Comparison of ENCODE assay signal across 10 cellular contexts in the genomic region with DNA sequence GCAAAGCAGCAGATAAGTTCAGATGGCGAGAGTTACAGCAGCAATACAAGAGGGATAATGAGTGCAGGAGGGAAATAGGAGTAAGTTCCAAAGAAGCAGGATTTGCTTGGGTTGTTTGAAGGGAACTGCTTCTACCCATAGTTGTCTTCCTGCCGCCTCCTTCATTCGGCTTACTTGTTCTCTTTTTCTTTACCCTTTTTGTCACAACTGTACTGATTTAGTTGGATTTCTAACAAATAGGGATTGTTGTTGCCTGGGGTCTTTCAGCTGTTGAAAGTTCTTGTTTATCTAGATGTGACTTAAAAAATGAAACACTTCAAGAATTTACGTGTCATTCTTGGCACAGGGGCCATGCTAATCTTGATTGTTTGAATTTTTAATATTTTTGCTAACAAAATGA.
"Had no signal": no experiment of that assay in that cellular context is flagged by ENCODE, and none has a peak within 500 bp of the region (broad histone marks: within the 10 kb centered on the region; RNA-seq: fewer than 3 reads in every experiment).

No MANE protein-coding gene starts in this region.

- H3K27me3 ChIP-seq: ascending aorta, thyroid gland had no signal

- H3K4me3 Mint-ChIP-seq: activated T-cell treated with anti-CD3 and anti-CD28 coated beads, Interleukin-2, amount 50 U/mL, for 4 hours had no signal

- H3K4me1 ChIP-seq: parathyroid adenoma had no signal

- H3K9me3 Mint-ChIP-seq: activated T-cell treated with anti-CD3 and anti-CD28 coated beads, Interleukin-2, amount 50 U/mL, for 4 hours had no signal

- H3K27ac ChIP-seq: ascending aorta, lower lobe of right lung, parathyroid adenoma, thyroid gland had no signal

- H3K4me3 ChIP-seq: ascending aorta, lower lobe of right lung, thyroid gland had no signal

- ATAC-seq: activated T-cell treated with anti-CD3 and anti-CD28 coated beads, Interleukin-2, amount 50 U/mL, for 4 hours; left colon; lower lobe of right lung had no signal

- H3K9me3 ChIP-seq: ascending aorta, lower lobe of right lung, thyroid gland had no signal

- H3K9ac ChIP-seq: parathyroid adenoma had no signal

- DNase-seq: activated effector memory CD4-positive, alpha-beta T cell treated with anti-CD3 and anti-CD28 coated beads, Interleukin-2, amount 50 U/mL, for 16 hours; activated T-cell treated with anti-CD3 and anti-CD28 coated beads, Interleukin-2, amount 50 U/mL, for 4 hours; foreskin melanocyte; head of caudate nucleus; left colon; lower lobe of right lung; stimulated activated CD4-positive, alpha-beta T cell treated with anti-CD3 and anti-CD28 coated beads, Interleukin-1b, Interleukin-23, amount 100 ng/mL, for 48 hours; thyroid gland had no signal
